Comparison of ENCODE assay signal across 1 cellular context in the genomic region with DNA sequence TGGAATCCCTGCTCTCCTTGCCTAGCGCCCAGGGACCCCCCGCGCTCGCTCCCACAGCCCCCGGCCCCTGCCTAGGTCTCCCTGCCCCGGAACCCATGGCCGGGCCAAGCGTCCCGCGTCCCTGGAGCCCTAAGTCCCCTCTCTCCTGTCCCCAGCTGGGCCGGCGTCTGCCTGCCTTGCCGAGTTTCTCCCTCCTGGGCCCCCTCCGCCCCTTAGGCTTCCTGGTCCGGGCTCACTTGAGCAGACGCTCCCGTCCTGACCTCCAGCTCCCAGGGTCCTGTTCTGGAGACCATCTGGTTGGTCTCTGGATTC.
TF ChIP-seq lines count a peak whose summit lies in the region.

No MANE protein-coding gene starts in this region.

TF ChIP-seq in endothelial cell of umbilical vein, 7 proteins besides CTCF, POLR2A, EP300 and RAD21 (continued from another document):
- TF ChIP-seq, protein P1, sequence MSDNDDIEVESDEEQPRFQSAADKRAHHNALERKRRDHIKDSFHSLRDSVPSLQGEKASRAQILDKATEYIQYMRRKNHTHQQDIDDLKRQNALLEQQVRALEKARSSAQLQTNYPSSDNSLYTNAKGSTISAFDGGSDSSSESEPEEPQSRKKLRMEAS (IDR thresholded peaks at IDR 0.05; ENCODE audit: insufficient read depth, insufficient read length): no peak
